ENCODE assay signal across 8 cellular contexts in genomic region chr10:124565565-124566221, GRCh38.
DNase-seq lines count a peak whose midpoint lies in the region; ATAC-seq and TF ChIP-seq lines count a peak whose summit lies in the region.

No MANE protein-coding gene starts in this region.

- H4K91ac ChIP-seq in IMR-90 (ENCODE audit: insufficient read depth, low read depth, low read length): no peak overlapping the region

- H4K20me1 ChIP-seq in IMR-90 (ENCODE audit: insufficient read depth, low read length): 0 out of 2 replicates have a peak, but pooled peaks cover 3% of the 10 kb centered on the region

- no peak overlapping the region for H3K4me2 ChIP-seq in IMR-90 (ENCODE audit: low read depth, low read length)

- no peak overlapping the region for H3K14ac ChIP-seq in IMR-90 (replicated peaks; ENCODE audit: low read depth, low read length)

- no peak overlapping the region for H3K56ac ChIP-seq in IMR-90 (ENCODE audit: extremely low read depth, insufficient read depth, low read length)

- H3K23ac ChIP-seq in IMR-90 (ENCODE audit: low read depth, low read length): no peak overlapping the region; the same call in 1 of the 2 replicates

- POLR2A ChIA-PET in IMR-90 (lab: Charles Lee; ENCODE audit: unreplicated experiment) (no interaction called here), WTC11 (lab: Charles Lee) (interaction anchor here (1.2 kb wide), 1 partner anchor 18 kb away, joined by 3 read pairs; no protein-coding TSS in a partner anchor)

- H2AFZ ChIP-seq in IMR-90 (replicated peaks; ENCODE audit: low read length, poor library complexity): no peak overlapping the region

- no TSS peak for BruUV-seq in IMR-90 (replicated peaks; lab: Mats Ljungman, UMichigan)

- intact Hi-C loops in IMR-90 (cut with micrococcal nuclease) (no loop called here), CD14-positive monocyte (cut with micrococcal nuclease) (no loop called here)

- peak; percentile 7; the same call in 1 of the 2 replicates for TF ChIP-seq RAD21 in IMR-90 (IDR thresholded peaks at IDR 0.05; ENCODE audit: low read length)

- H3K27ac ChIP-seq in IMR-90 (ENCODE audit: insufficient read depth, low read length): no peak overlapping the region

- H3K27me3 ChIP-seq in IMR-90 (ENCODE audit: control insufficient read depth, insufficient read depth, low read length): peaks cover 20% of the 10 kb centered on the region

- no peak overlapping the region for H2AK5ac ChIP-seq in IMR-90 (ENCODE audit: low read depth, low read length)

- H3K79me1 ChIP-seq in IMR-90 (ENCODE audit: low read depth in 1 of 2, low read length in 2 of 2): no peaks in the 10 kb centered on the region

- in situ Hi-C loops in IMR-90 (cut with MboI; ENCODE audit: low sequenced_read_pairs) (no loop called here), ACHN (cut with HindIII; ENCODE audit: low pct_ligation_motif_present, low pct_unique_long_range_greater_than_20kb, low sequenced_read_pairs) (no loop called here)

- H3K9me3 Mint-ChIP-seq in WTC11 (peaks cover 7% of the 10 kb centered on the region), CD14-positive monocyte (peaks cover 0 to 13% (median 3%) of the 10 kb centered on the region in 7 donors)

- dilution Hi-C loops in IMR-90 (cut with HindIII; ENCODE audit: low sequenced_read_pairs, unreplicated experiment): no loop called here

- peaks cover 1% of the 10 kb centered on the region for H3K36me3 Mint-ChIP-seq in WTC11
- peaks cover 0 to 3% of the 10 kb centered on the region in 2 donors for H3K36me3 Mint-ChIP-seq in CD14-positive monocyte

- H4K8ac ChIP-seq in IMR-90 (ENCODE audit: low read depth in 2 of 2, low read length in 2 of 2): no peak overlapping the region

- H3K4me3 ChIP-seq in AG10803 (ENCODE audit: low read length) (no peak overlapping the region), IMR-90 (ENCODE audit: insufficient read depth, low read depth, low read length) (no peak overlapping the region)

- no peak overlapping the region for H3K4me3 Mint-ChIP-seq in WTC11
- no peak overlapping the region for H3K4me3 Mint-ChIP-seq in CD14-positive monocyte

- no peaks in the 10 kb centered on the region for H3K9me1 ChIP-seq in IMR-90 (ENCODE audit: insufficient read depth, low read length)

- H3K4me1 ChIP-seq in IMR-90 (ENCODE audit: control insufficient read depth, insufficient read depth, low read length): no peaks in the 10 kb centered on the region

- no peak overlapping the region for H3K9ac ChIP-seq in IMR-90 (ENCODE audit: low read depth, low read length)

- TF ChIP-seq CTCF in AG10803 (conservative IDR thresholded peaks at IDR 0.05; ENCODE audit: low read length): peak; percentile 17; the same call in 1 of the 2 replicates
- TF ChIP-seq CTCF in IMR-90 (conservative IDR thresholded peaks at IDR 0.05; ENCODE audit: low read depth, low read length): peak; percentile 23; the same call in 1 of the 2 replicates
- TF ChIP-seq CTCF in WTC11 (IDR thresholded peaks at IDR 0.05): peak; percentile 63
- no peak for TF ChIP-seq CTCF in CD14-positive monocyte (IDR thresholded peaks at IDR 0.05)

- H3K4ac ChIP-seq in IMR-90 (ENCODE audit: low read depth, low read length): no peak overlapping the region

- H4K5ac ChIP-seq in IMR-90 (ENCODE audit: low read depth, low read length): no peak overlapping the region

- DNase-seq in AG10803 (ENCODE audit: low read depth) (no peak), IMR-90 (no peak), WTC11 (ENCODE audit: low spot score) (peak; percentile 82), left lobe of liver (ENCODE audit: low spot score) (no peak), ureter (ENCODE audit: low spot score) (no peak), globus pallidus (ENCODE audit: low spot score) (no peak), CD14-positive monocyte (ENCODE audit: low spot score) (no peak), ACHN (no peak)

- H3K4me1 Mint-ChIP-seq in WTC11: peaks cover 15% of the 10 kb centered on the region
- H3K4me1 Mint-ChIP-seq in CD14-positive monocyte: peaks cover 3% of the 10 kb centered on the region

- CTCF ChIA-PET in IMR-90 (lab: Yijun Ruan, JAX): no interaction called here
- CTCF ChIA-PET in WTC11 (lab: Charles Lee): interaction anchor here (0.6 to 3.4 kb wide), 43 partner anchors 8 to 571 kb away, joined by 3 to 35 read pairs (median 5); partner anchors contain the start of genes EEF1AKMT2, LHPP, NKX1-2 and OAT

- no peak overlapping the region for H3K18ac ChIP-seq in IMR-90 (ENCODE audit: low read depth, low read length)

- no peak overlapping the region for H2BK5ac ChIP-seq in IMR-90 (ENCODE audit: low read depth, low read length, poor library complexity, severe bottlenecking)

- H2BK120ac ChIP-seq in IMR-90 (ENCODE audit: low read depth, low read length): no peak overlapping the region

- TF ChIP-seq POLR2A in IMR-90 (IDR thresholded peaks at IDR 0.05; ENCODE audit: low read depth, low read length): no peak

- peak overlapping the region; percentile 77 for H3K27ac Mint-ChIP-seq in WTC11
- H3K27ac Mint-ChIP-seq in CD14-positive monocyte: peak overlapping the region in 1 of 7 donors; percentile 76

- no peak overlapping the region for H2BK15ac ChIP-seq in IMR-90 (ENCODE audit: low read depth, low read length)

- H3K27me3 Mint-ChIP-seq in WTC11 (ENCODE audit: low read depth) (no peaks in the 10 kb centered on the region), CD14-positive monocyte (ENCODE audit: low read depth in 3 of 3) (peaks cover 2 to 7% (median 3%) of the 10 kb centered on the region in 3 donors)

- H2AK9ac ChIP-seq in IMR-90 (replicated peaks; ENCODE audit: low read depth, low read length, poor library complexity): no peak overlapping the region

- no peaks in the 10 kb centered on the region for H3K9me3 ChIP-seq in IMR-90 (ENCODE audit: control insufficient read depth, insufficient read depth, low read length)

- ATAC-seq in IMR-90 (ENCODE audit: low read depth): no peak
- peak; percentile 94 for ATAC-seq in WTC11
- peak; percentile 42 for ATAC-seq in left lobe of liver

- 43% methylated on average over 13 of the region's 27 CpGs; no CpG with 5 or more reads in 1 of the 2 experiments for WGBS in IMR-90 (ENCODE audit: extremely low coverage in 2 of 2, insufficient read length in 1 of 2), 2 experiments

- H2BK20ac ChIP-seq in IMR-90 (ENCODE audit: low read depth, low read length): no peak overlapping the region

- no peaks in the 10 kb centered on the region for H3K36me3 ChIP-seq in IMR-90 (ENCODE audit: control insufficient read depth, insufficient read depth, low read length)

TF ChIP-seq in IMR-90, 13 proteins besides CTCF, POLR2A, EP300 and RAD21:
- no peak for TF ChIP-seq SMC3 (IDR thresholded peaks at IDR 0.05; ENCODE audit: low read depth, low read length)
- TF ChIP-seq RCOR1 (IDR thresholded peaks at IDR 0.05; ENCODE audit: insufficient replicate concordance, low read length): no peak
- TF ChIP-seq RFX5 (IDR thresholded peaks at IDR 0.05; ENCODE audit: low read depth, low read length): no peak
- TF ChIP-seq CHD1 (IDR thresholded peaks at IDR 0.05; ENCODE audit: low read depth, low read length): no peak
- TF ChIP-seq BHLHE40 (IDR thresholded peaks at IDR 0.05; ENCODE audit: low read depth, low read length): no peak
- no peak for TF ChIP-seq CEBPB (IDR thresholded peaks at IDR 0.05; ENCODE audit: low read depth, low read length)
- no peak for TF ChIP-seq FOS (IDR thresholded peaks at IDR 0.05; ENCODE audit: low read depth, low read length)
- no peak for TF ChIP-seq NFE2L2 (IDR thresholded peaks at IDR 0.05; ENCODE audit: low read depth, low read length)
- no peak for TF ChIP-seq MAFK (IDR thresholded peaks at IDR 0.05; ENCODE audit: low read depth, low read length)
- no peak for TF ChIP-seq ELK1 (IDR thresholded peaks at IDR 0.05; ENCODE audit: borderline replicate concordance, low read depth, low read length)

TF ChIP-seq in WTC11, 78 proteins besides CTCF, POLR2A, EP300 and RAD21 (continues in another document):
- TF ChIP-seq NFYB (CRISPR knock-in tag; conservative IDR thresholded peaks at IDR 0.05; ENCODE audit: low read depth) (no peak), ETV6 (CRISPR knock-in tag; IDR thresholded peaks at IDR 0.05) (peak; percentile 56; the same call in 1 of the 2 replicates), FOXP4 (CRISPR knock-in tag; IDR thresholded peaks at IDR 0.05) (no peak), IRF1 (CRISPR knock-in tag; IDR thresholded peaks at IDR 0.05) (0 out of 2 replicates have a peak, but pooled peaks have one; percentile 36), ESRRA (CRISPR knock-in tag; IDR thresholded peaks at IDR 0.05; ENCODE audit: borderline replicate concordance) (peak; percentile 97)
